In genomic region chr7:921581-922333, GRCh38 we compare ENCODE assay signal across 2 cellular contexts.
TF ChIP-seq lines count a peak whose summit lies in the region.

No MANE protein-coding gene starts in this region.

TF ChIP-seq in HepG2, 621 proteins besides CTCF, POLR2A, EP300 and RAD21:
- TF ChIP-seq, protein P1, sequence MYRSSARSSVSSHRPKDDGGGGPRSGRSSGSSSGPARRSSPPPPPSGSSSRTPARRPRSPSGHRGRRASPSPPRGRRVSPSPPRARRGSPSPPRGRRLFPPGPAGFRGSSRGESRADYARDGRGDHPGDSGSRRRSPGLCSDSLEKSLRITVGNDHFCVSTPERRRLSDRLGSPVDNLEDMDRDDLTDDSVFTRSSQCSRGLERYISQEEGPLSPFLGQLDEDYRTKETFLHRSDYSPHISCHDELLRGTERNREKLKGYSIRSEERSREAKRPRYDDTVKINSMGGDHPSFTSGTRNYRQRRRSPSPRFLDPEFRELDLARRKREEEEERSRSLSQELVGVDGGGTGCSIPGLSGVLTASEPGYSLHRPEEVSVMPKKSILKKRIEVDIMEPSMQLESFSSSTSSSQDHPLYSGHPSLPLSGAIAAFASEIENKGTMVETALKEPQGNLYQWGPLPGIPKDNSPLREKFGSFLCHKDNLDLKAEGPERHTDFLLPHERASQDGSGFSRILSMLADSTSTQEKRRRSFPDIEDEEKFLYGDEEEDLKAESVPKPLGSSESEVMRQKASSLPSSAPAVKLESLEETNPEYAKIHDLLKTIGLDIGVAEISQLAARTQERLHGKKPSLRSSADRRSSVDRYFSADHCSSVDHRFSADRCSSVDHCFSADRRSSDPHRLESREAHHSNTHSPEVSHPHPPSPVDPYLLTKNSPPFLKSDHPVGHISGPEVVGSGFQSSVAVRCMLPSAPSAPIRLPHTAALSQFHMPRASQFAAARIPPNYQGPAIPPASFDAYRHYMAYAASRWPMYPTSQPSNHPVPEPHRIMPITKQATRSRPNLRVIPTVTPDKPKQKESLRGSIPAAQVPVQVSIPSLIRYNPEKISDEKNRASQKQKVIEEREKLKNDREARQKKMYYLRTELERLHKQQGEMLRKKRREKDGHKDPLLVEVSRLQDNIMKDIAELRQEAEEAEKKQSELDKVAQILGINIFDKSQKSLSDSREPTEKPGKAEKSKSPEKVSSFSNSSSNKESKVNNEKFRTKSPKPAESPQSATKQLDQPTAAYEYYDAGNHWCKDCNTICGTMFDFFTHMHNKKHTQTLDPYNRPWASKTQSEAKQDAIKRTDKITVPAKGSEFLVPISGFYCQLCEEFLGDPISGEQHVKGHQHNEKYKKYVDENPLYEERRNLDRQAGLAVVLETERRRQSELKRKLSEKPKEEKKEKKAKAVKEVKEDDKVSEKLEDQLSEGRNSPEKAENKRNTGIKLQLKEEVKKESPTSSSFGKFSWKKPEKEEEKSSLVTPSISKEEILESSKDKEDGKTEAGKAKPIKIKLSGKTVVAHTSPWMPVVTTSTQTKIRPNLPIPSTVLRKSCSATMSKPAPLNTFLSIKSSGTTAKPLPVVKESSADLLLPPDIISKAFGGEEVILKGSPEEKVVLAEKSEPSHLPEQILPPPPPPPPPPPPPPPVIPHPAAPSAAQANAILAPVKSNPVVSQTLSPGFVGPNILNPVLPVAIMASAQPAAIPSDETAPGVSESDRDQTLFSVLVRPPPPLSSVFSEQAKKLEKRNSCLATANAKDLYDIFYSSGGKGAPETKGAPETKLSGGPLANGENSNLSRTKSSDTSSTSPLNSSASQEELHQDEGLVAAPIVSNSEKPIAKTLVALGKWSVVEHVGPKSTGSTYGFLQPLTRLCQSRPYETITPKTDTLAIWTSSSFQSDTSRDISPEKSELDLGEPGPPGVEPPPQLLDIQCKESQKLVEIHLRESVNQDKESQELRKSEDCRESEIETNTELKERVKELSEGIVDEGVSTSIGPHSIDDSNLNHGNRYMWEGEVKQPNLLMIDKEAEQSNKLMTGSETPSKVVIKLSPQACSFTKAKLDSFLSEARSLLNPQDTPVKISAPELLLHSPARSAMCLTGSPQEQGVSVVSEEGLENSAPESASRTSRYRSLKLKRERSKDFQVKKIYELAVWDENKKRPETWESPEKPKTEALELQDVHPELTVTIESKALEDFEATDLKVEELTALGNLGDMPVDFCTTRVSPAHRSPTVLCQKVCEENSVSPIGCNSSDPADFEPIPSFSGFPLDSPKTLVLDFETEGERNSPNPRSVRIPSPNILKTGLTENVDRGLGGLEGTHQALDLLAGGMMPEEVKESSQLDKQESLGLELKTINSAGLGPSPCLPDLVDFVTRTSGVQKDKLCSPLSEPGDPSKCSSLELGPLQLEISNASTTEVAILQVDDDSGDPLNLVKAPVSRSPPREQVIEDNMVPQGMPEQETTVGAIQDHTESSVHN (CRISPR knock-in tag; IDR thresholded peaks at IDR 0.05), result no peak
- no peak for TF ChIP-seq ZNF235 (CRISPR knock-in tag; IDR thresholded peaks at IDR 0.05; ENCODE audit: borderline replicate concordance)
- TF ChIP-seq PREB (CRISPR knock-in tag; IDR thresholded peaks at IDR 0.05), result no peak
- no peak for TF ChIP-seq KMT2B (CRISPR knock-in tag; IDR thresholded peaks at IDR 0.05)
- no peak for TF ChIP-seq TRIM22 (IDR thresholded peaks at IDR 0.05)
- TF ChIP-seq NFE2 (CRISPR knock-in tag; IDR thresholded peaks at IDR 0.05), result no peak
- no peak for TF ChIP-seq CCDC6 (CRISPR knock-in tag; IDR thresholded peaks at IDR 0.05)
TF ChIP-seq in HepG2: peak in this region for 0.

TF ChIP-seq in GM12878, 131 proteins besides CTCF, POLR2A, EP300 and RAD21:
- TF ChIP-seq NR2F1 (conservative IDR thresholded peaks at IDR 0.05) (0 out of 2 replicates have a peak, but pooled peaks have one; percentile 13), CHD4 (IDR thresholded peaks at IDR 0.05) (no peak), LARP7 (IDR thresholded peaks at IDR 0.05) (no peak)
